ENCODE assay signal across 21 cellular contexts in the genomic region with DNA sequence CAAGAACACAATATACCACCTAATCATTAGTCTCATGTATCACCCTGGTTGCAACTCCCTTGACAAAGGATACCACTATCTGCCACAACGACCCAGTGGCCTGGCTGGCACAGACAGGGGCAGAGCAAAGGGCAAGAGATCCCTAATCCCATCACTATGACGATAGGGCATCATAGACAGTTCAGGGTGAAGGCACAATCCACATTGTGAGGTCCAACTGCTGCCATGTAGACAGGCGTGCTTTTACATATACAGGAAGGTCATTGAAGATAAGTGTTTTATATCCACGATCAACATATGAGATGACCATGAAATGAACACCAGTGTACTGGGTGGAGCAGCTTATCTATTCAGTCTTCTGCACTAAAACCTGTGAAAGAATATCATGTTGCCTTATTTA.
DNase-seq lines count a peak whose midpoint lies in the region; ATAC-seq and TF ChIP-seq lines count a peak whose summit lies in the region.
"Had no signal": no experiment of that assay in that cellular context is flagged by ENCODE, and none has a peak within 500 bp of the region (broad histone marks: within the 10 kb centered on the region; RNA-seq: fewer than 3 reads in every experiment).

No MANE protein-coding gene starts in this region.

- CTCF ChIA-PET in activated naive CD4-positive, alpha-beta T cell treated with anti-CD3 and anti-CD28 coated beads for 36 hours (lab: Charles Lee) = no interaction called here

- H3K27ac Mint-ChIP-seq in activated naive CD4-positive, alpha-beta T cell treated with anti-CD3 and anti-CD28 coated beads, Interleukin-2, amount 50 U/mL, for 72 hours = no peak overlapping the region
- no peak overlapping the region for H3K27ac Mint-ChIP-seq in activated naive CD4-positive, alpha-beta T cell treated with anti-CD3 and anti-CD28 coated beads for 36 hours

- TF ChIP-seq CTCF in foreskin keratinocyte (conservative IDR thresholded peaks at IDR 0.05) = no peak
- TF ChIP-seq CTCF in upper lobe of right lung (IDR thresholded peaks at IDR 0.05) = no peak

- H3K4me1 ChIP-seq in foreskin keratinocyte (no peaks in the 10 kb centered on the region), upper lobe of right lung (no peaks in the 10 kb centered on the region)
- H3K4me1 ChIP-seq: transverse colon had no signal

- H3K4me3 ChIP-seq in upper lobe of right lung = no peak overlapping the region
- H3K4me3 ChIP-seq: BLaER1 treated with 17β-estradiol and CSF1 and Interleukin-3, amounts not matched to agents 10 nM and 100 nM; hepatocyte; transverse colon had no signal

- H3K9me3 ChIP-seq in upper lobe of right lung = no peaks in the 10 kb centered on the region
- H3K9me3 ChIP-seq: BLaER1 treated with 17β-estradiol and CSF1 and Interleukin-3, amounts not matched to agents 10 nM and 100 nM; transverse colon had no signal

- intact Hi-C loops in activated naive CD4-positive, alpha-beta T cell treated with anti-CD3 and anti-CD28 coated beads for 36 hours (cut with micrococcal nuclease) = no loop called here
- intact Hi-C loops in upper lobe of right lung (cut with DNase I) = no loop called here
- intact Hi-C loops in posterior cingulate gyrus (cut with DNase I) = no loop called here

- DNase-seq in activated naive CD4-positive, alpha-beta T cell treated with anti-CD3 and anti-CD28 coated beads, Interleukin-2, amount 50 U/mL, for 72 hours (ENCODE audit: low spot score in 2 of 2) = no peak
- DNase-seq in activated naive CD4-positive, alpha-beta T cell treated with anti-CD3 and anti-CD28 coated beads for 36 hours = no peak
- DNase-seq in foreskin keratinocyte (no peak), upper lobe of right lung (no peak), posterior cingulate gyrus (no peak), substantia nigra (lab: John Stamatoyannopoulos, UW) (no peak), ACHN (no peak)
- DNase-seq: activated CD4-positive, alpha-beta T cell treated with anti-CD3 and anti-CD28 coated beads for 48 hours; activated CD8-positive, alpha-beta memory T cell treated with anti-CD3 and anti-CD28 coated beads, Interleukin-2, amount 50 U/mL, for 4 hours; activated gamma-delta T cell treated with Interleukin-2 at 50 U/mL for 16 hours; mammary epithelial cell; NCI-H1105 treated with DMSO at 0.1 percent for 48 hours; NCI-H2107; NCI-H524; stimulated activated CD4-positive, alpha-beta T cell treated with anti-CD3 and anti-CD28 coated beads, Interleukin-15, amount 100 ng/mL, for 24 hours; SW 1271; transverse colon had no signal

- peaks cover 3% of the 10 kb centered on the region for H3K27me3 Mint-ChIP-seq in activated naive CD4-positive, alpha-beta T cell treated with anti-CD3 and anti-CD28 coated beads for 36 hours (ENCODE audit: low read depth)

- H3K27me3 ChIP-seq in foreskin keratinocyte = peaks cover 18% of the 10 kb centered on the region
- no peaks in the 10 kb centered on the region for H3K27me3 ChIP-seq in upper lobe of right lung
- H3K27me3 ChIP-seq: BLaER1 treated with 17β-estradiol and CSF1 and Interleukin-3, amounts not matched to agents 10 nM and 100 nM; hepatocyte had no signal

- peak; percentile 64 to 71 for ATAC-seq in activated naive CD4-positive, alpha-beta T cell treated with anti-CD3 and anti-CD28 coated beads, Interleukin-2, amount 50 U/mL, for 72 hours
- ATAC-seq in HG03457 (IDR thresholded peaks at IDR 0.05; ENCODE audit: unreplicated experiment) = peak; percentile 88
- peak; percentile 86 for ATAC-seq in foreskin keratinocyte
- ATAC-seq in upper lobe of right lung = peak; percentile 78

- no peaks in the 10 kb centered on the region for H3K36me3 Mint-ChIP-seq in activated naive CD4-positive, alpha-beta T cell treated with anti-CD3 and anti-CD28 coated beads, Interleukin-2, amount 50 U/mL, for 72 hours
- H3K36me3 Mint-ChIP-seq in activated naive CD4-positive, alpha-beta T cell treated with anti-CD3 and anti-CD28 coated beads for 36 hours (ENCODE audit: low read depth) = no peaks in the 10 kb centered on the region

- no peaks in the 10 kb centered on the region for H3K36me3 ChIP-seq in upper lobe of right lung
- H3K36me3 ChIP-seq: BLaER1 treated with 17β-estradiol and CSF1 and Interleukin-3, amounts not matched to agents 10 nM and 100 nM; transverse colon had no signal

- H3K4me3 Mint-ChIP-seq in activated naive CD4-positive, alpha-beta T cell treated with anti-CD3 and anti-CD28 coated beads for 36 hours = no peak overlapping the region

- H3K4me1 Mint-ChIP-seq in activated naive CD4-positive, alpha-beta T cell treated with anti-CD3 and anti-CD28 coated beads for 36 hours (ENCODE audit: low read depth) = peaks cover 3% of the 10 kb centered on the region

- in situ Hi-C loops in ACHN (cut with HindIII; ENCODE audit: low pct_ligation_motif_present, low pct_unique_long_range_greater_than_20kb, low sequenced_read_pairs) = no loop called here

- no peaks in the 10 kb centered on the region for H3K9me3 Mint-ChIP-seq in activated naive CD4-positive, alpha-beta T cell treated with anti-CD3 and anti-CD28 coated beads, Interleukin-2, amount 50 U/mL, for 72 hours
- H3K9me3 Mint-ChIP-seq in activated naive CD4-positive, alpha-beta T cell treated with anti-CD3 and anti-CD28 coated beads for 36 hours = no peaks in the 10 kb centered on the region

- no peak overlapping the region for H3K27ac ChIP-seq in foreskin keratinocyte
- no peak overlapping the region for H3K27ac ChIP-seq in upper lobe of right lung
- H3K27ac ChIP-seq in substantia nigra (ENCODE audit: low read depth, low read length, poor library complexity, severe bottlenecking) = no peak overlapping the region
- H3K27ac ChIP-seq: BLaER1 treated with 17β-estradiol and CSF1 and Interleukin-3, amounts not matched to agents 10 nM and 100 nM; hepatocyte; RWPE1; transverse colon had no signal
